Comparison of ENCODE assay signal across 19 cellular contexts in genomic region chr13:41029629-41030028, GRCh38. TPM values are rescaled to one million over a fixed set of nuclear protein-coding genes. Genes with fewer than 3 reads are reported as not detected.
DNase-seq lines count a peak whose midpoint lies in the region; ATAC-seq and TF ChIP-seq lines count a peak whose summit lies in the region.
"Had no signal": no experiment of that assay in that cellular context is flagged by ENCODE, and none has a peak within 500 bp of the region (broad histone marks: within the 10 kb centered on the region; RNA-seq: fewer than 3 reads in every experiment).

No MANE protein-coding gene starts in this region.

- no peak for ATAC-seq in Right ventricle myocardium inferior
- no peak for ATAC-seq in left cardiac atrium
- no peak for ATAC-seq in GM18873 (IDR thresholded peaks at IDR 0.05; ENCODE audit: low FRiP score, unreplicated experiment)
- ATAC-seq: body of pancreas had no signal

- H3K4me3 Mint-ChIP-seq in activated CD4-positive, alpha-beta memory T cell treated with anti-CD3 and anti-CD28 coated beads, Interleukin-2, amount 10 ng/mL, durations not matched to agents 7 days and 5 days, result no peak overlapping the region
- no peak overlapping the region for H3K4me3 Mint-ChIP-seq in neural progenitor cell
- H3K4me3 Mint-ChIP-seq: naive B cell had no signal

- H3K27ac Mint-ChIP-seq in activated CD4-positive, alpha-beta memory T cell treated with anti-CD3 and anti-CD28 coated beads, Interleukin-2, amount 10 ng/mL, durations not matched to agents 7 days and 5 days, result no peak overlapping the region
- H3K27ac Mint-ChIP-seq in neural progenitor cell, result no peak overlapping the region

- intact Hi-C loops in Right ventricle myocardium inferior (cut with DNase I), result no loop called here
- intact Hi-C loops in left cardiac atrium (cut with DNase I), result no loop called here

- H3K27me3 Mint-ChIP-seq in activated CD4-positive, alpha-beta memory T cell treated with anti-CD3 and anti-CD28 coated beads, Interleukin-2, amount 10 ng/mL, durations not matched to agents 7 days and 5 days, result no peaks in the 10 kb centered on the region
- H3K27me3 Mint-ChIP-seq in neural progenitor cell (ENCODE audit: insufficient read depth, low read depth), result no peaks in the 10 kb centered on the region
- H3K27me3 Mint-ChIP-seq: naive B cell had no signal

- no peak overlapping the region for H3K27ac ChIP-seq in neural progenitor cell
- H3K27ac ChIP-seq: body of pancreas, dorsolateral prefrontal cortex, spleen had no signal

- CTCF ChIA-PET in activated CD4-positive, alpha-beta memory T cell treated with anti-CD3 and anti-CD28 coated beads, Interleukin-2, amount 10 ng/mL, durations not matched to agents 7 days and 5 days (lab: Charles Lee), result interaction anchor here (0.7 to 2.4 kb wide), 8 partner anchors 9 to 252 kb away, joined by 3 to 8 read pairs (median 3); no protein-coding TSS in a partner anchor

- H3K4me2 ChIP-seq in neural progenitor cell, result no peak overlapping the region

- no peaks in the 10 kb centered on the region for H3F3A ChIP-seq in neural progenitor cell (ENCODE audit: low read depth)

- H3K36me3 ChIP-seq in neural progenitor cell, result no peaks in the 10 kb centered on the region

- no peaks in the 10 kb centered on the region for H4K20me1 ChIP-seq in neural progenitor cell (ENCODE audit: low read depth)

- POLR2A ChIA-PET in activated CD4-positive, alpha-beta memory T cell treated with anti-CD3 and anti-CD28 coated beads, Interleukin-2, amount 10 ng/mL, durations not matched to agents 7 days and 5 days (lab: Charles Lee), result interaction anchor here (0.6 to 2.2 kb wide), 2 partner anchors 10 to 44 kb away, joined by 3 to 19 read pairs; partner anchors contain the start of gene ELF1

- no peaks in the 10 kb centered on the region for H3K27me3 ChIP-seq in neural progenitor cell
- H3K27me3 ChIP-seq: body of pancreas, dorsolateral prefrontal cortex, spleen had no signal

- no peaks in the 10 kb centered on the region for H3K9me3 Mint-ChIP-seq in activated CD4-positive, alpha-beta memory T cell treated with anti-CD3 and anti-CD28 coated beads, Interleukin-2, amount 10 ng/mL, durations not matched to agents 7 days and 5 days
- no peaks in the 10 kb centered on the region for H3K9me3 Mint-ChIP-seq in neural progenitor cell
- H3K9me3 Mint-ChIP-seq: naive B cell had no signal

- no peak overlapping the region for H2AFZ ChIP-seq in neural progenitor cell (replicated peaks)

- H3K9ac ChIP-seq in neural progenitor cell, result no peak overlapping the region

- TF ChIP-seq CTCF in HFF-Myc (IDR thresholded peaks at IDR 0.05; ENCODE audit: low read depth, low read length, missing control alignments) (peak; percentile 5), neural progenitor cell (IDR thresholded peaks at IDR 0.05) (peak; percentile 49)

- H3K79me2 ChIP-seq in neural progenitor cell (ENCODE audit: low read depth), result no peaks in the 10 kb centered on the region

- H3K4me1 Mint-ChIP-seq in activated CD4-positive, alpha-beta memory T cell treated with anti-CD3 and anti-CD28 coated beads, Interleukin-2, amount 10 ng/mL, durations not matched to agents 7 days and 5 days, result peaks cover 31% of the 10 kb centered on the region
- H3K4me1 Mint-ChIP-seq in neural progenitor cell, result no peaks in the 10 kb centered on the region

- no peaks in the 10 kb centered on the region for H3K9me3 ChIP-seq in neural progenitor cell (ENCODE audit: low read depth)
- H3K9me3 ChIP-seq: body of pancreas, spleen had no signal

- peaks cover 5% of the 10 kb centered on the region for H3K36me3 Mint-ChIP-seq in activated CD4-positive, alpha-beta memory T cell treated with anti-CD3 and anti-CD28 coated beads, Interleukin-2, amount 10 ng/mL, durations not matched to agents 7 days and 5 days (ENCODE audit: low read depth)
- H3K36me3 Mint-ChIP-seq in neural progenitor cell, result peaks cover 1% of the 10 kb centered on the region

- H3K4me1 ChIP-seq in neural progenitor cell, result no peaks in the 10 kb centered on the region

- DNase-seq in Right ventricle myocardium inferior (ENCODE audit: missing footprints) (peak; percentile 23), left cardiac atrium (no peak), HFF-Myc (ENCODE audit: extremely low read depth, low read depth) (no peak), neural progenitor cell (ENCODE audit: low spot score) (peak; percentile 25), NCI-H2081 (lab: John Stamatoyannopoulos, UW) (no peak), D341Med (ENCODE audit: low spot score) (no peak)
- DNase-seq in activated CD4-positive, alpha-beta memory T cell treated with anti-CD3 and anti-CD28 coated beads, Interleukin-2, amount 10 ng/mL, durations not matched to agents 7 days and 5 days, result peak; percentile 37
- DNase-seq: activated gamma-delta T cell treated with Interleukin-2 at 50 U/mL for 16 hours, body of pancreas, DMS153, dorsolateral prefrontal cortex, naive B cell, NCI-H187, NCI-H526 treated with DMSO at 0.1 percent for 48 hours, posterior cingulate gyrus, SHP77, spleen, T1000 had no signal

- H3K4me3 ChIP-seq in HFF-Myc (replicated peaks; ENCODE audit: low read depth, low read length) (no peak overlapping the region), neural progenitor cell (no peak overlapping the region)
- H3K4me3 ChIP-seq: body of pancreas, dorsolateral prefrontal cortex, spleen had no signal

RNA-seq across cellular contexts. Expression of gene ELF1, which starts 10.5 kb away (rescaled TPM):
- 36.7 TPM for total RNA-seq in Right ventricle myocardium inferior
- 10 to 100 TPM; 40.1 to 50.7 TPM for total RNA-seq in left cardiac atrium
- total RNA-seq in activated CD4-positive, alpha-beta memory T cell treated with anti-CD3 and anti-CD28 coated beads, Interleukin-2, amount 10 ng/mL, durations not matched to agents 7 days and 5 days, result 100 to 1,000 TPM; 159 to 169 TPM
- 9.3 and 17.2 TPM in 2 replicates for total RNA-seq in neural progenitor cell (ENCODE audit: low replicate concordance)

RNA-seq across cellular contexts. Expression of gene WBP4, which starts 31.7 kb away (rescaled TPM):
- total RNA-seq in Right ventricle myocardium inferior (20.3 TPM), left cardiac atrium (10 to 100 TPM; 14.3 to 15.8 TPM), neural progenitor cell (ENCODE audit: low replicate concordance) (9.0 and 12.9 TPM in 2 replicates)
- total RNA-seq in activated CD4-positive, alpha-beta memory T cell treated with anti-CD3 and anti-CD28 coated beads, Interleukin-2, amount 10 ng/mL, durations not matched to agents 7 days and 5 days, result 1 to 10 TPM; 9.0 to 9.3 TPM

Comparison
In these comparisons a context has a peak if more than half of its experiments do, and no peak if none do; other contexts are left out.
1. DNase-seq: peak in Right ventricle myocardium inferior (single experiment), activated CD4-positive, alpha-beta memory T cell treated with anti-CD3 and anti-CD28 coated beads, Interleukin-2, amount 10 ng/mL, durations not matched to agents 7 days and 5 days (single experiment) and neural progenitor cell (single experiment); none in left cardiac atrium (single experiment), HFF-Myc (single experiment), NCI-H2081 (0 of 2) and D341Med (single experiment).